Comparison of ENCODE assay signal across 11 cellular contexts in the genomic region with DNA sequence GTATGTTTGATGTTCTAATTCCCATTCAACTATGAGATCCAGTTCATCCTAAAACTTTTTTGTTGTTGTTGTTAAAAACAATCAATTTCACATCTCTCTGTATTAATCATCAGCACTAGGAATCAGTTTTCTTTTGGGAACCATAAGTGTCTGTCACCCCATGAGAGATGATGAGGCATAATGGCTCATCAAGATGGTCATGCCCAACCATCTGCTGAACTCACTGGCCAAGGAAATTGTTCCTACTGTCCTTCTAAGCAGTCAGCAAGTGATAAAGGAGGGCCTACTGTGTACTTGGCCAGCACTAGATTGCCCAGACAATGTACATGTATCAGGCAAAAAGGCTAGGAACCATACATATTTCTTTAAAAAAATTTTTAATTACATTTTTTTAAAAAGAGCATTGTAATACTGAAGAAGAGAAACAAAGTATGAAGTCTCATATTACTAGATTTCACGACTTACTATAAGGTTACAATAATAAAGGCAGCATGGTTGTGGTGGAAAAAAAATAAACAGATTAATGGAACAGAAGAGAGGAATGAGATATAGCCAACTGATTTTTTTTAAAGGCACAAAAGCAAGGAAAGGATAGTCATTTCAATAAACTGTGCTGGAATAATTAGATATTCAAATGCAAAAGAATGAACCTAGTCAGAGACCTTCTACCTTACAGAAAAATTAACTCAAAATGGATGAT.
"Had no signal": no experiment of that assay in that cellular context is flagged by ENCODE, and none has a peak within 500 bp of the region (broad histone marks: within the 10 kb centered on the region; RNA-seq: fewer than 3 reads in every experiment).

No MANE protein-coding gene starts in this region.

- H3K27ac ChIP-seq: brain microvascular endothelial cell, esophagus squamous epithelium, lower lobe of right lung, pancreas, tibial artery had no signal

- DNase-seq: activated CD4-positive, alpha-beta T cell treated with anti-CD3 and anti-CD28 coated beads, Interleukin-2, amount 50 U/mL, for 1 hour; activated CD4-positive, CD25-positive, alpha-beta regulatory T cell; activated naive CD4-positive, alpha-beta T cell treated with anti-CD3 and anti-CD28 coated beads, Interleukin-2, amount 50 U/mL, for 16 hours; brain microvascular endothelial cell; esophagus squamous epithelium; hippocampal formation; lower lobe of right lung; pancreas; small intestine; tibial artery had no signal

- FAIRE-seq: pancreas, small intestine, TTC549 had no signal

- H3K36me3 ChIP-seq: brain microvascular endothelial cell, esophagus squamous epithelium, lower lobe of right lung, pancreas, tibial artery had no signal

- H3K27me3 ChIP-seq: brain microvascular endothelial cell, esophagus squamous epithelium, pancreas, tibial artery had no signal

- H3K9me3 ChIP-seq: lower lobe of right lung, pancreas had no signal

- H3K4me3 ChIP-seq: esophagus squamous epithelium, lower lobe of right lung, pancreas, tibial artery had no signal

- H3K4me1 ChIP-seq: esophagus squamous epithelium, lower lobe of right lung, pancreas, tibial artery had no signal
